Comparison of ENCODE assay signal across 1 cellular context in genomic region chr2:50849205-50849604, GRCh38.
TF ChIP-seq lines count a peak whose summit lies in the region.

No MANE protein-coding gene starts in this region.

TF ChIP-seq in GM23338, 12 proteins besides CTCF, POLR2A, EP300 and RAD21 (continued from another document):
- no peak for TF ChIP-seq REST (IDR thresholded peaks at IDR 0.05; ENCODE audit: unreplicated experiment)
- TF ChIP-seq, protein P1, sequence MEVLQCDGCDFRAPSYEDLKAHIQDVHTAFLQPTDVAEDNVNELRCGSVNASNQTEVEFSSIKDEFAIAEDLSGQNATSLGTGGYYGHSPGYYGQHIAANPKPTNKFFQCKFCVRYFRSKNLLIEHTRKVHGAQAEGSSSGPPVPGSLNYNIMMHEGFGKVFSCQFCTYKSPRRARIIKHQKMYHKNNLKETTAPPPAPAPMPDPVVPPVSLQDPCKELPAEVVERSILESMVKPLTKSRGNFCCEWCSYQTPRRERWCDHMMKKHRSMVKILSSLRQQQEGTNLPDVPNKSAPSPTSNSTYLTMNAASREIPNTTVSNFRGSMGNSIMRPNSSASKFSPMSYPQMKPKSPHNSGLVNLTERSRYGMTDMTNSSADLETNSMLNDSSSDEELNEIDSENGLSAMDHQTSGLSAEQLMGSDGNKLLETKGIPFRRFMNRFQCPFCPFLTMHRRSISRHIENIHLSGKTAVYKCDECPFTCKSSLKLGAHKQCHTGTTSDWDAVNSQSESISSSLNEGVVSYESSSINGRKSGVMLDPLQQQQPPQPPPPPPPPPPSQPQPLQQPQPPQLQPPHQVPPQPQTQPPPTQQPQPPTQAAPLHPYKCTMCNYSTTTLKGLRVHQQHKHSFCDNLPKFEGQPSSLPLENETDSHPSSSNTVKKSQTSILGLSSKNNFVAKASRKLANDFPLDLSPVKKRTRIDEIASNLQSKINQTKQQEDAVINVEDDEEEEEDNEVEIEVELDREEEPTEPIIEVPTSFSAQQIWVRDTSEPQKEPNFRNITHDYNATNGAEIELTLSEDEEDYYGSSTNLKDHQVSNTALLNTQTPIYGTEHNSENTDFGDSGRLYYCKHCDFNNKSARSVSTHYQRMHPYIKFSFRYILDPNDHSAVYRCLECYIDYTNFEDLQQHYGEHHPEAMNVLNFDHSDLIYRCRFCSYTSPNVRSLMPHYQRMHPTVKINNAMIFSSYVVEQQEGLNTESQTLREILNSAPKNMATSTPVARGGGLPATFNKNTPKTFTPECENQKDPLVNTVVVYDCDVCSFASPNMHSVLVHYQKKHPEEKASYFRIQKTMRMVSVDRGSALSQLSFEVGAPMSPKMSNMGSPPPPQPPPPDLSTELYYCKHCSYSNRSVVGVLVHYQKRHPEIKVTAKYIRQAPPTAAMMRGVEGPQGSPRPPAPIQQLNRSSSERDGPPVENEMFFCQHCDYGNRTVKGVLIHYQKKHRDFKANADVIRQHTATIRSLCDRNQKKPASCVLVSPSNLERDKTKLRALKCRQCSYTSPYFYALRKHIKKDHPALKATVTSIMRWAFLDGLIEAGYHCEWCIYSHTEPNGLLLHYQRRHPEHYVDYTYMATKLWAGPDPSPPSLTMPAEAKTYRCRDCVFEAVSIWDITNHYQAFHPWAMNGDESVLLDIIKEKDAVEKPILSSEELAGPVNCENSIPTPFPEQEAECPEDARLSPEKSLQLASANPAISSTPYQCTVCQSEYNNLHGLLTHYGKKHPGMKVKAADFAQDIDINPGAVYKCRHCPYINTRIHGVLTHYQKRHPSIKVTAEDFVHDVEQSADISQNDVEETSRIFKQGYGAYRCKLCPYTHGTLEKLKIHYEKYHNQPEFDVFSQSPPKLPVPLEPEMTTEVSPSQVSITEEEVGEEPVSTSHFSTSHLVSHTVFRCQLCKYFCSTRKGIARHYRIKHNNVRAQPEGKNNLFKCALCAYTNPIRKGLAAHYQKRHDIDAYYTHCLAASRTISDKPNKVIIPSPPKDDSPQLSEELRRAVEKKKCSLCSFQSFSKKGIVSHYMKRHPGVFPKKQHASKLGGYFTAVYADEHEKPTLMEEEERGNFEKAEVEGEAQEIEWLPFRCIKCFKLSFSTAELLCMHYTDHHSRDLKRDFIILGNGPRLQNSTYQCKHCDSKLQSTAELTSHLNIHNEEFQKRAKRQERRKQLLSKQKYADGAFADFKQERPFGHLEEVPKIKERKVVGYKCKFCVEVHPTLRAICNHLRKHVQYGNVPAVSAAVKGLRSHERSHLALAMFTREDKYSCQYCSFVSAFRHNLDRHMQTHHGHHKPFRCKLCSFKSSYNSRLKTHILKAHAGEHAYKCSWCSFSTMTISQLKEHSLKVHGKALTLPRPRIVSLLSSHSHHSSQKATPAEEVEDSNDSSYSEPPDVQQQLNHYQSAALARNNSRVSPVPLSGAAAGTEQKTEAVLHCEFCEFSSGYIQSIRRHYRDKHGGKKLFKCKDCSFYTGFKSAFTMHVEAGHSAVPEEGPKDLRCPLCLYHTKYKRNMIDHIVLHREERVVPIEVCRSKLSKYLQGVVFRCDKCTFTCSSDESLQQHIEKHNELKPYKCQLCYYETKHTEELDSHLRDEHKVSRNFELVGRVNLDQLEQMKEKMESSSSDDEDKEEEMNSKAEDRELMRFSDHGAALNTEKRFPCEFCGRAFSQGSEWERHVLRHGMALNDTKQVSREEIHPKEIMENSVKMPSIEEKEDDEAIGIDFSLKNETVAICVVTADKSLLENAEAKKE (CRISPR knock-in tag; IDR thresholded peaks at IDR 0.05), result no peak
- TF ChIP-seq EZH2 (IDR thresholded peaks at IDR 0.05; ENCODE audit: low read depth, unreplicated experiment), result no peak
- TF ChIP-seq NANOG (IDR thresholded peaks at IDR 0.05; ENCODE audit: borderline replicate concordance), result no peak
